In genomic region chr15:38164061-38164460, GRCh38 we compare ENCODE assay signal across 2 cellular contexts.
TF ChIP-seq lines count a peak whose summit lies in the region.

No MANE protein-coding gene starts in this region.

TF ChIP-seq in SK-N-SH treated with all-trans-retinoic acid at 6 μM for 48 hours, 23 proteins besides CTCF, POLR2A, EP300 and RAD21 (continued from another document):
- TF ChIP-seq ESRRG (CRISPR knock-in tag; IDR thresholded peaks at IDR 0.05) (no peak), ZFP3 (CRISPR knock-in tag; IDR thresholded peaks at IDR 0.05) (no peak), ZNF70 (CRISPR knock-in tag; IDR thresholded peaks at IDR 0.05) (no peak), ZNF8 (CRISPR knock-in tag; IDR thresholded peaks at IDR 0.05) (no peak), ZC3H10 (CRISPR knock-in tag; IDR thresholded peaks at IDR 0.05) (no peak), TCF4 (CRISPR knock-in tag; IDR thresholded peaks at IDR 0.05; ENCODE audit: borderline replicate concordance) (no peak), POU6F1 (CRISPR knock-in tag; IDR thresholded peaks at IDR 0.05; ENCODE audit: borderline replicate concordance, low read depth) (no peak), ARNTL (CRISPR knock-in tag; IDR thresholded peaks at IDR 0.05; ENCODE audit: borderline replicate concordance, low read depth) (no peak)
- TF ChIP-seq, protein P1, sequence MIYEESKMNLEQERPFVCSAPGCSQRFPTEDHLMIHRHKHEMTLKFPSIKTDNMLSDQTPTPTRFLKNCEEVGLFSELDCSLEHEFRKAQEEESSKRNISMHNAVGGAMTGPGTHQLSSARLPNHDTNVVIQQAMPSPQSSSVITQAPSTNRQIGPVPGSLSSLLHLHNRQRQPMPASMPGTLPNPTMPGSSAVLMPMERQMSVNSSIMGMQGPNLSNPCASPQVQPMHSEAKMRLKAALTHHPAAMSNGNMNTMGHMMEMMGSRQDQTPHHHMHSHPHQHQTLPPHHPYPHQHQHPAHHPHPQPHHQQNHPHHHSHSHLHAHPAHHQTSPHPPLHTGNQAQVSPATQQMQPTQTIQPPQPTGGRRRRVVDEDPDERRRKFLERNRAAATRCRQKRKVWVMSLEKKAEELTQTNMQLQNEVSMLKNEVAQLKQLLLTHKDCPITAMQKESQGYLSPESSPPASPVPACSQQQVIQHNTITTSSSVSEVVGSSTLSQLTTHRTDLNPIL (CRISPR knock-in tag; IDR thresholded peaks at IDR 0.05; ENCODE audit: low read depth), result no peak
- TF ChIP-seq, protein P2, sequence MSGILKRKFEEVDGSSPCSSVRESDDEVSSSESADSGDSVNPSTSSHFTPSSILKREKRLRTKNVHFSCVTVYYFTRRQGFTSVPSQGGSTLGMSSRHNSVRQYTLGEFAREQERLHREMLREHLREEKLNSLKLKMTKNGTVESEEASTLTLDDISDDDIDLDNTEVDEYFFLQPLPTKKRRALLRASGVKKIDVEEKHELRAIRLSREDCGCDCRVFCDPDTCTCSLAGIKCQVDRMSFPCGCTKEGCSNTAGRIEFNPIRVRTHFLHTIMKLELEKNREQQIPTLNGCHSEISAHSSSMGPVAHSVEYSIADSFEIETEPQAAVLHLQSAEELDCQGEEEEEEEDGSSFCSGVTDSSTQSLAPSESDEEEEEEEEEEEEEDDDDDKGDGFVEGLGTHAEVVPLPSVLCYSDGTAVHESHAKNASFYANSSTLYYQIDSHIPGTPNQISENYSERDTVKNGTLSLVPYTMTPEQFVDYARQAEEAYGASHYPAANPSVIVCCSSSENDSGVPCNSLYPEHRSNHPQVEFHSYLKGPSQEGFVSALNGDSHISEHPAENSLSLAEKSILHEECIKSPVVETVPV (CRISPR knock-in tag; IDR thresholded peaks at IDR 0.05), result no peak
- TF ChIP-seq, protein P3, sequence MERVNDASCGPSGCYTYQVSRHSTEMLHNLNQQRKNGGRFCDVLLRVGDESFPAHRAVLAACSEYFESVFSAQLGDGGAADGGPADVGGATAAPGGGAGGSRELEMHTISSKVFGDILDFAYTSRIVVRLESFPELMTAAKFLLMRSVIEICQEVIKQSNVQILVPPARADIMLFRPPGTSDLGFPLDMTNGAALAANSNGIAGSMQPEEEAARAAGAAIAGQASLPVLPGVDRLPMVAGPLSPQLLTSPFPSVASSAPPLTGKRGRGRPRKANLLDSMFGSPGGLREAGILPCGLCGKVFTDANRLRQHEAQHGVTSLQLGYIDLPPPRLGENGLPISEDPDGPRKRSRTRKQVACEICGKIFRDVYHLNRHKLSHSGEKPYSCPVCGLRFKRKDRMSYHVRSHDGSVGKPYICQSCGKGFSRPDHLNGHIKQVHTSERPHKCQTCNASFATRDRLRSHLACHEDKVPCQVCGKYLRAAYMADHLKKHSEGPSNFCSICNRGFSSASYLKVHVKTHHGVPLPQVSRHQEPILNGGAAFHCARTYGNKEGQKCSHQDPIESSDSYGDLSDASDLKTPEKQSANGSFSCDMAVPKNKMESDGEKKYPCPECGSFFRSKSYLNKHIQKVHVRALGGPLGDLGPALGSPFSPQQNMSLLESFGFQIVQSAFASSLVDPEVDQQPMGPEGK (CRISPR knock-in tag; IDR thresholded peaks at IDR 0.05; ENCODE audit: borderline replicate concordance), result no peak

TF ChIP-seq in SK-N-SH, 30 proteins besides CTCF, POLR2A, EP300 and RAD21 (continued from another document):
- TF ChIP-seq REST (IDR thresholded peaks at IDR 0.05; ENCODE audit: low read depth, low read length) (no peak), RCOR1 (IDR thresholded peaks at IDR 0.05; ENCODE audit: low read length) (no peak), NRF1 (IDR thresholded peaks at IDR 0.05; ENCODE audit: low read depth, low read length) (no peak), NFIC (IDR thresholded peaks at IDR 0.05; ENCODE audit: borderline replicate concordance) (no peak), RFX5 (IDR thresholded peaks at IDR 0.05; ENCODE audit: low read length) (no peak)
